In the genomic region with DNA sequence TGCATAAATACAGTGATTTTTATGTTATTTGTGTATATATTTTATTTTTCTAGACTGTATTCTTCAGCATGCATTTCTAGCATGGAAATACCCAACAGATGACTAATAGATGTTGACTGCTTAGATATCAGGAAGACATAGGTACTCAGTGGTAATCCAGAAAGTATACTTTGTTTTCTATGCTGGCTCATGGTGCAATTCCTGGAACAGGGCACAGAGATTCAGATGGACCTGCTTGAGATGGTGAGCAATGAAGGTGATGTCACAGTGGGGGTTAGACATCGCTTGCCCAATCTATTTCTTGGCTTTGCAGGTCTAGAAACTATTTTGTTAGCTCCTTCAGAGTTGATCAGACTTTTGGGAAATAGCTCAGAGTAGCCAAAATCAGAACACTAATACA, we compare ENCODE assay signal across 8 cellular contexts. TPM values are rescaled to one million over a fixed set of nuclear protein-coding genes. Genes with fewer than 3 reads are reported as not detected.
DNase-seq lines count a peak whose midpoint lies in the region; TF ChIP-seq lines count a peak whose summit lies in the region.
"Not testable (repeated sequence)": the region's sequence is repeated elsewhere in the genome, so short reads cannot be mapped to it uniquely, and the experiment has no call there.

No MANE protein-coding gene starts in this region.

- peaks cover 17% of the 10 kb centered on the region for H3K4me1 Mint-ChIP-seq in activated CD4-positive, alpha-beta T cell treated with anti-CD3 and anti-CD28 coated beads, Interleukin-2, amount 10 ng/mL, durations not matched to agents 24 days and 14 days
- peaks cover 12% of the 10 kb centered on the region for H3K4me1 Mint-ChIP-seq in activated T-helper 2 cell treated with anti-CD3 and anti-CD28 coated beads, Interferon-gamma antibody, Interleukin-2, Interleukin-4, amounts not matched to agents 10 μg/mL and 5 μg/mL and 100 μg/mL, durations not matched to agents 14 hours and 24 hours and 36 hours (ENCODE audit: low read depth)

- not testable (repeated sequence) for H2AFZ ChIP-seq in KMS-11 (ENCODE audit: low read depth)

- not testable (repeated sequence) for H3K79me2 ChIP-seq in KMS-11 (ENCODE audit: insufficient read depth, low read depth)

- not testable (repeated sequence) for H3K27ac ChIP-seq in KMS-11, brain microvascular endothelial cell

- H3K4me3 ChIP-seq in AG10803 (ENCODE audit: low read length); KMS-11 (IDR thresholded peaks at IDR 0.05; ENCODE audit: insufficient read depth, low read depth, low read length); brain microvascular endothelial cell (ENCODE audit: low read depth, low read length); fibroblast of mammary gland (ENCODE audit: control insufficient read depth, low read depth, low read length): not testable (repeated sequence)

- H3K27me3 Mint-ChIP-seq in activated CD4-positive, alpha-beta T cell treated with anti-CD3 and anti-CD28 coated beads, Interleukin-2, amount 10 ng/mL, durations not matched to agents 24 days and 14 days; activated T-helper 2 cell treated with anti-CD3 and anti-CD28 coated beads, Interferon-gamma antibody, Interleukin-2, Interleukin-4, amounts not matched to agents 10 μg/mL and 5 μg/mL and 100 μg/mL, durations not matched to agents 14 hours and 24 hours and 36 hours (ENCODE audit: low read depth): not testable (repeated sequence)

- peaks cover 25% of the 10 kb centered on the region for H3K4me1 ChIP-seq in KMS-11 (ENCODE audit: low read depth, poor library complexity, severe bottlenecking)

- not testable (repeated sequence) for H3K9me3 Mint-ChIP-seq in activated CD4-positive, alpha-beta T cell treated with anti-CD3 and anti-CD28 coated beads, Interleukin-2, amount 10 ng/mL, durations not matched to agents 24 days and 14 days; activated T-helper 2 cell treated with anti-CD3 and anti-CD28 coated beads, Interferon-gamma antibody, Interleukin-2, Interleukin-4, amounts not matched to agents 10 μg/mL and 5 μg/mL and 100 μg/mL, durations not matched to agents 14 hours and 24 hours and 36 hours

- H3K27me3 ChIP-seq in KMS-11 (ENCODE audit: insufficient read depth, low read depth); brain microvascular endothelial cell (replicated peaks): not testable (repeated sequence)

- intact Hi-C loops in activated CD4-positive, alpha-beta T cell treated with anti-CD3 and anti-CD28 coated beads, Interleukin-2, amount 10 ng/mL, durations not matched to agents 24 days and 14 days (cut with micrococcal nuclease): not testable (repeated sequence)
- intact Hi-C loops in activated T-helper 2 cell treated with anti-CD3 and anti-CD28 coated beads, Interferon-gamma antibody, Interleukin-2, Interleukin-4, amounts not matched to agents 10 μg/mL and 5 μg/mL and 100 μg/mL, durations not matched to agents 14 hours and 24 hours and 36 hours (cut with micrococcal nuclease): loop anchor here (5.0 kb wide), 1 partner anchor 78 kb away; the partner anchor contains the start of gene MSMO1

- H3K9ac ChIP-seq in KMS-11: not testable (repeated sequence)

- H4K20me1 ChIP-seq in KMS-11 (ENCODE audit: insufficient read depth): not testable (repeated sequence)

- peak; percentile 9 for DNase-seq in AG10803 (ENCODE audit: low read depth)
- DNase-seq in activated CD4-positive, alpha-beta T cell treated with anti-CD3 and anti-CD28 coated beads, Interleukin-2, amount 10 ng/mL, durations not matched to agents 24 days and 14 days; activated T-helper 2 cell treated with anti-CD3 and anti-CD28 coated beads, Interferon-gamma antibody, Interleukin-2, Interleukin-4, amounts not matched to agents 10 μg/mL and 5 μg/mL and 100 μg/mL, durations not matched to agents 14 hours and 24 hours and 36 hours (ENCODE audit: low spot score): not testable (repeated sequence)
- DNase-seq in brain microvascular endothelial cell: peak; percentile 22
- peak; percentile 14 for DNase-seq in fibroblast of mammary gland (ENCODE audit: low read depth)
- DNase-seq in non-pigmented ciliary epithelial cell (ENCODE audit: low read depth): peak; percentile 6
- DNase-seq in stimulated activated CD8-positive, alpha-beta memory T cell treated with anti-CD3 and anti-CD28 coated beads, Interleukin-7, amount 100 ng/mL, for 4 hours (ENCODE audit: low read depth in 2 of 2): peak; percentile 5 to 7

- in situ Hi-C loops in brain microvascular endothelial cell (cut with HindIII; ENCODE audit: low pct_ligation_motif_present, low sequenced_read_pairs): not testable (repeated sequence)

- H3K4me3 Mint-ChIP-seq in activated CD4-positive, alpha-beta T cell treated with anti-CD3 and anti-CD28 coated beads, Interleukin-2, amount 10 ng/mL, durations not matched to agents 24 days and 14 days; activated T-helper 2 cell treated with anti-CD3 and anti-CD28 coated beads, Interferon-gamma antibody, Interleukin-2, Interleukin-4, amounts not matched to agents 10 μg/mL and 5 μg/mL and 100 μg/mL, durations not matched to agents 14 hours and 24 hours and 36 hours (ENCODE audit: low read depth): not testable (repeated sequence)

- H3K36me3 ChIP-seq in KMS-11 (ENCODE audit: insufficient read depth); brain microvascular endothelial cell (replicated peaks): not testable (repeated sequence)

- peaks cover 31% of the 10 kb centered on the region for H3K36me3 Mint-ChIP-seq in activated CD4-positive, alpha-beta T cell treated with anti-CD3 and anti-CD28 coated beads, Interleukin-2, amount 10 ng/mL, durations not matched to agents 24 days and 14 days (ENCODE audit: low read depth)
- peaks cover 29% of the 10 kb centered on the region for H3K36me3 Mint-ChIP-seq in activated T-helper 2 cell treated with anti-CD3 and anti-CD28 coated beads, Interferon-gamma antibody, Interleukin-2, Interleukin-4, amounts not matched to agents 10 μg/mL and 5 μg/mL and 100 μg/mL, durations not matched to agents 14 hours and 24 hours and 36 hours (ENCODE audit: low read depth)

- peak overlapping the region; percentile 29; the same call in 1 of the 2 replicates for H3K4me2 ChIP-seq in KMS-11

- peak overlapping the region; percentile 86 for H3K27ac Mint-ChIP-seq in activated CD4-positive, alpha-beta T cell treated with anti-CD3 and anti-CD28 coated beads, Interleukin-2, amount 10 ng/mL, durations not matched to agents 24 days and 14 days
- H3K27ac Mint-ChIP-seq in activated T-helper 2 cell treated with anti-CD3 and anti-CD28 coated beads, Interferon-gamma antibody, Interleukin-2, Interleukin-4, amounts not matched to agents 10 μg/mL and 5 μg/mL and 100 μg/mL, durations not matched to agents 14 hours and 24 hours and 36 hours: peak overlapping the region; percentile 68

- TF ChIP-seq CTCF in AG10803 (conservative IDR thresholded peaks at IDR 0.05; ENCODE audit: low read length); KMS-11 (conservative IDR thresholded peaks at IDR 0.05; ENCODE audit: low read depth, low read length); brain microvascular endothelial cell (IDR thresholded peaks at IDR 0.05; ENCODE audit: low read depth, low read length, missing control alignments); fibroblast of mammary gland (conservative IDR thresholded peaks at IDR 0.05; ENCODE audit: control insufficient read depth, insufficient read depth, low read depth, low read length): not testable (repeated sequence)

RNA-seq across cellular contexts. Expression of gene KLHL2, which starts 41.5 kb away (rescaled TPM):
- total RNA-seq in activated CD4-positive, alpha-beta T cell treated with anti-CD3 and anti-CD28 coated beads, Interleukin-2, amount 10 ng/mL, durations not matched to agents 24 days and 14 days: 39.5 and 42.7 TPM in 2 replicates
- total RNA-seq in activated T-helper 2 cell treated with anti-CD3 and anti-CD28 coated beads, Interferon-gamma antibody, Interleukin-2, Interleukin-4, amounts not matched to agents 10 μg/mL and 5 μg/mL and 100 μg/mL, durations not matched to agents 14 hours and 24 hours and 36 hours: 30.3 and 32.3 TPM in 2 replicates
